ENCODE assay signal across 9 cellular contexts in genomic region chr17:49843774-49844350, GRCh38. TPM values are rescaled to one million over a fixed set of nuclear protein-coding genes. Genes with fewer than 3 reads are reported as not detected.
A peak's percentile ranks its signal among the peaks of the same experiment; 100 is the strongest.
DNase-seq lines count a peak whose midpoint lies in the region; ATAC-seq and TF ChIP-seq lines count a peak whose summit lies in the region.
"Had no signal": no experiment of that assay in that cellular context is flagged by ENCODE, and none has a peak within 500 bp of the region (broad histone marks: within the 10 kb centered on the region; RNA-seq: fewer than 3 reads in every experiment).

No MANE protein-coding gene starts in this region.

- intact Hi-C loops in activated CD8-positive, alpha-beta T cell treated with anti-CD3 and anti-CD28 coated beads for 36 hours (cut with micrococcal nuclease) = no loop called here
- intact Hi-C loops in lower lobe of right lung (cut with DNase I) = no loop called here

- H3K9ac ChIP-seq in DND-41 (ENCODE audit: low read depth, low read length) = no peak overlapping the region

- H3K4me1 Mint-ChIP-seq in activated CD8-positive, alpha-beta T cell treated with anti-CD3 and anti-CD28 coated beads for 36 hours (ENCODE audit: low read depth) = peaks cover 7% of the 10 kb centered on the region

- H3K27me3 ChIP-seq in DND-41 (ENCODE audit: insufficient read depth, low read length, poor library complexity) = no peaks in the 10 kb centered on the region
- H3K27me3 ChIP-seq in lower lobe of right lung (ENCODE audit: low read depth) = no peaks in the 10 kb centered on the region

- H3K4me1 ChIP-seq in DND-41 (ENCODE audit: insufficient read depth, low read length) (no peaks in the 10 kb centered on the region), lower lobe of right lung (peaks cover 15% of the 10 kb centered on the region)

- H3K4me3 Mint-ChIP-seq in activated CD8-positive, alpha-beta T cell treated with anti-CD3 and anti-CD28 coated beads for 36 hours = no peak overlapping the region

- no peaks in the 10 kb centered on the region for H3K9me3 Mint-ChIP-seq in activated CD8-positive, alpha-beta T cell treated with anti-CD3 and anti-CD28 coated beads for 36 hours

- no peaks in the 10 kb centered on the region for H3K27me3 Mint-ChIP-seq in activated CD8-positive, alpha-beta T cell treated with anti-CD3 and anti-CD28 coated beads for 36 hours

- H3K27ac Mint-ChIP-seq in activated CD8-positive, alpha-beta T cell treated with anti-CD3 and anti-CD28 coated beads for 36 hours = no peak overlapping the region

- H3K27ac ChIP-seq in DND-41 (ENCODE audit: low read length) = no peak overlapping the region
- no peak overlapping the region for H3K27ac ChIP-seq in lower lobe of right lung

- ATAC-seq in DND-41 (ENCODE audit: insufficient read depth, low read depth) = 0 out of 3 replicates have a peak, but pooled peaks have one; percentile 48
- ATAC-seq in activated CD8-positive, alpha-beta T cell treated with anti-CD3 and anti-CD28 coated beads for 36 hours = no peak
- no peak for ATAC-seq in lower lobe of right lung
- ATAC-seq in HG03354 (IDR thresholded peaks at IDR 0.05; ENCODE audit: poor library complexity, severe bottlenecking, unreplicated experiment) = no peak
- ATAC-seq in GM21447 (IDR thresholded peaks at IDR 0.05; ENCODE audit: unreplicated experiment) = no peak

- POLR2A ChIA-PET in activated CD8-positive, alpha-beta T cell treated with anti-CD3 and anti-CD28 coated beads for 36 hours (lab: Charles Lee) = interaction anchor here (1.4 kb wide), 1 partner anchor 10 kb away, joined by 3 read pairs; no protein-coding TSS in a partner anchor

- H3K79me2 ChIP-seq in DND-41 (ENCODE audit: insufficient read depth, low read length) = no peaks in the 10 kb centered on the region

- H3K9me3 ChIP-seq in DND-41 (ENCODE audit: insufficient read depth, low read length, severe bottlenecking) = no peaks in the 10 kb centered on the region
- H3K9me3 ChIP-seq in lower lobe of right lung = no peaks in the 10 kb centered on the region

- DNase-seq in DND-41 (peak; percentile 22), HT-29 (ENCODE audit: low spot score) (peak; percentile 39), lower lobe of right lung (no peak), medulla oblongata (ENCODE audit: extremely low spot score) (no peak), OCI-M2 (lab: John Stamatoyannopoulos, UW; ENCODE audit: unreplicated experiment) (no peak)
- peak; percentile 38 for DNase-seq in activated CD8-positive, alpha-beta T cell treated with anti-CD3 and anti-CD28 coated beads for 36 hours

- H4K20me1 ChIP-seq in DND-41 (ENCODE audit: insufficient read depth, low read length) = 0 out of 2 replicates have a peak, but pooled peaks cover 3% of the 10 kb centered on the region

- no peak overlapping the region for H3K4me2 ChIP-seq in DND-41 (ENCODE audit: insufficient read depth, low read length)

- peak; percentile 38 for TF ChIP-seq CTCF in DND-41 (IDR thresholded peaks at IDR 0.05; ENCODE audit: borderline replicate concordance, extremely low read depth, low read length, poor library complexity, severe bottlenecking)
- TF ChIP-seq CTCF in activated CD8-positive, alpha-beta T cell treated with anti-CD3 and anti-CD28 coated beads for 36 hours (IDR thresholded peaks at IDR 0.05) = no peak
- TF ChIP-seq CTCF in lower lobe of right lung (IDR thresholded peaks at IDR 0.05) = peak; percentile 27

- H3K4me3 ChIP-seq in DND-41 (ENCODE audit: low read depth in 1 of 2, low read length in 2 of 2) = no peak overlapping the region
- H3K4me3 ChIP-seq in lower lobe of right lung = no peak overlapping the region

- H2AFZ ChIP-seq in DND-41 (ENCODE audit: low read depth, low read length) = no peak overlapping the region

- CTCF ChIA-PET in activated CD8-positive, alpha-beta T cell treated with anti-CD3 and anti-CD28 coated beads for 36 hours (lab: Charles Lee) = interaction anchor here (0.8 kb wide), 1 partner anchor 136 kb away, joined by 3 read pairs; the partner anchor contains the start of gene SLC35B1

- H3K36me3 ChIP-seq in DND-41 (ENCODE audit: insufficient read depth, low read length) (no peaks in the 10 kb centered on the region), lower lobe of right lung (no peaks in the 10 kb centered on the region)

- peaks cover 1% of the 10 kb centered on the region for H3K36me3 Mint-ChIP-seq in activated CD8-positive, alpha-beta T cell treated with anti-CD3 and anti-CD28 coated beads for 36 hours (ENCODE audit: low read depth)

RNA-seq across cellular contexts. Expression of gene TAC4, which starts 4.0 kb away (rescaled TPM):
- total RNA-seq in HT-29 (2014; rRNA removed; shearing (Covaris generic)) = not detected in 2 replicates
- not detected for total RNA-seq in activated CD8-positive, alpha-beta T cell treated with anti-CD3 and anti-CD28 coated beads for 36 hours
- not detected for total RNA-seq in lower lobe of right lung
- total RNA-seq: myocyte had no signal

RNA-seq across cellular contexts. Expression of gene KAT7, which starts 55.4 kb away (rescaled TPM):
- 23.0 and 25.4 TPM in 2 replicates for total RNA-seq in HT-29 (2014; rRNA removed; shearing (Covaris generic))
- total RNA-seq in activated CD8-positive, alpha-beta T cell treated with anti-CD3 and anti-CD28 coated beads for 36 hours = 10 to 100 TPM; 61.2 to 66.6 TPM
- total RNA-seq in lower lobe of right lung = 56.7 TPM

Comparison
In these comparisons a context has a peak if more than half of its experiments do, and no peak if none do; other contexts are left out.
1. DNase-seq: peak in DND-41 (single experiment), HT-29 (single experiment) and activated CD8-positive, alpha-beta T cell treated with anti-CD3 and anti-CD28 coated beads for 36 hours (single experiment); none in lower lobe of right lung (single experiment), medulla oblongata (single experiment) and OCI-M2 (single experiment).